In genomic region chr11:46949297-46949696, GRCh38 we compare ENCODE assay signal across 17 cellular contexts. TPM values are rescaled to one million over a fixed set of nuclear protein-coding genes. Genes with fewer than 3 reads are reported as not detected.
DNase-seq lines count a peak whose midpoint lies in the region; TF ChIP-seq lines count a peak whose summit lies in the region.
"Had no signal": no experiment of that assay in that cellular context is flagged by ENCODE, and none has a peak within 500 bp of the region (broad histone marks: within the 10 kb centered on the region; RNA-seq: fewer than 3 reads in every experiment).

No MANE protein-coding gene starts in this region.

- H3K36me3 ChIP-seq in hepatocyte (replicated peaks; ENCODE audit: insufficient read depth, low read depth) (no peaks in the 10 kb centered on the region), smooth muscle cell (ENCODE audit: low read depth) (no peaks in the 10 kb centered on the region), right atrium auricular region (no peaks in the 10 kb centered on the region)

- H3K9me2 ChIP-seq in hepatocyte (replicated peaks; ENCODE audit: insufficient read depth), result no peaks in the 10 kb centered on the region

- H3K4me3 Mint-ChIP-seq in HFFc6, result no peak overlapping the region
- H3K4me3 Mint-ChIP-seq: CD4-positive, alpha-beta T cell had no signal

- no peaks in the 10 kb centered on the region for H4K20me1 ChIP-seq in hepatocyte (ENCODE audit: insufficient read depth, poor library complexity, severe bottlenecking)
- peaks cover 7% of the 10 kb centered on the region for H4K20me1 ChIP-seq in smooth muscle cell (ENCODE audit: low read depth)

- H3K79me2 ChIP-seq in hepatocyte, result peaks cover 11% of the 10 kb centered on the region
- peaks cover 19% of the 10 kb centered on the region for H3K79me2 ChIP-seq in smooth muscle cell (ENCODE audit: low read depth)

- H3K4me1 Mint-ChIP-seq in HFFc6 (ENCODE audit: low read depth), result peaks cover 41% of the 10 kb centered on the region

- H3K4me1 ChIP-seq in hepatocyte (ENCODE audit: insufficient read depth) (peaks cover 25% of the 10 kb centered on the region), smooth muscle cell (ENCODE audit: low read depth) (peaks cover 47% of the 10 kb centered on the region), right atrium auricular region (no peaks in the 10 kb centered on the region)

- no peak overlapping the region for H3K4me3 ChIP-seq in hepatocyte
- no peak overlapping the region for H3K4me3 ChIP-seq in smooth muscle cell
- H3K4me3 ChIP-seq in right atrium auricular region, result no peak overlapping the region
- H3K4me3 ChIP-seq: GM12878, K562 had no signal

- TF ChIP-seq CTCF in 22Rv1 (IDR thresholded peaks at IDR 0.05) (no peak), HFFc6 (IDR thresholded peaks at IDR 0.05) (no peak), hepatocyte (IDR thresholded peaks at IDR 0.05; ENCODE audit: poor library complexity) (no peak), smooth muscle cell (IDR thresholded peaks at IDR 0.05; ENCODE audit: borderline replicate concordance, insufficient read depth, poor library complexity, severe bottlenecking) (no peak), right atrium auricular region (IDR thresholded peaks at IDR 0.05) (no peak)

- H3K9me3 Mint-ChIP-seq in HFFc6, result no peaks in the 10 kb centered on the region
- H3K9me3 Mint-ChIP-seq: CD4-positive, alpha-beta T cell had no signal

- H2AFZ ChIP-seq in hepatocyte (no peak overlapping the region), smooth muscle cell (ENCODE audit: low read depth) (no peak overlapping the region)

- 0 out of 2 replicates have a peak overlapping the region, but pooled peaks have one; percentile 82 for H3K27ac Mint-ChIP-seq in HFFc6
- H3K27ac Mint-ChIP-seq: CD4-positive, alpha-beta T cell had no signal

- H3K27me3 ChIP-seq in hepatocyte, result no peaks in the 10 kb centered on the region
- H3K27me3 ChIP-seq in smooth muscle cell (ENCODE audit: low read depth), result no peaks in the 10 kb centered on the region
- no peaks in the 10 kb centered on the region for H3K27me3 ChIP-seq in right atrium auricular region

- H3K9ac ChIP-seq in smooth muscle cell (ENCODE audit: low read depth), result no peak overlapping the region

- no peak for DNase-seq in HFFc6
- no peak for DNase-seq in hepatocyte (ENCODE audit: low spot score)
- DNase-seq in smooth muscle cell (lab: John Stamatoyannopoulos, UW; ENCODE audit: unreplicated experiment), result no peak
- DNase-seq in right atrium auricular region (ENCODE audit: low spot score), result no peak
- DNase-seq in AML-193 (lab: John Stamatoyannopoulos, UW), result no peak
- no peak for DNase-seq in HPDE6-E6E7 (ENCODE audit: extremely low spot score)
- DNase-seq: ACHN; Caco-2; CD4-positive, alpha-beta T cell; GOT3; H7; IMR-90 had no signal

- no peaks in the 10 kb centered on the region for H3K9me3 ChIP-seq in hepatocyte (ENCODE audit: low read depth)
- no peaks in the 10 kb centered on the region for H3K9me3 ChIP-seq in smooth muscle cell (replicated peaks; ENCODE audit: low read depth)
- no peaks in the 10 kb centered on the region for H3K9me3 ChIP-seq in right atrium auricular region
- H3K9me3 ChIP-seq: Caco-2 had no signal

- H3K27ac ChIP-seq in 22Rv1 (peak overlapping the region; percentile 53), hepatocyte (peak overlapping the region; percentile 89), smooth muscle cell (ENCODE audit: low read depth) (peak overlapping the region; percentile 83), right atrium auricular region (no peak overlapping the region)
- H3K27ac ChIP-seq: C4-2B, HL-60 had no signal

- H3F3A ChIP-seq in smooth muscle cell (ENCODE audit: low read depth), result peaks cover 11% of the 10 kb centered on the region

- peak overlapping the region; percentile 35 for H3K4me2 ChIP-seq in hepatocyte
- H3K4me2 ChIP-seq in smooth muscle cell, result no peak overlapping the region

- WGBS in hepatocyte (ENCODE audit: low lambda C conversion rate, missing lambda C conversion rate), result 55% methylated on average over 1 of the region's 1 CpG
- 94% methylated on average over 1 of the region's 1 CpG for WGBS in smooth muscle cell (ENCODE audit: low lambda C conversion rate)

- H3K36me3 Mint-ChIP-seq in HFFc6 (ENCODE audit: low read depth), result no peaks in the 10 kb centered on the region

- no peaks in the 10 kb centered on the region; the same call in 1 of the 2 replicates for H3K27me3 Mint-ChIP-seq in HFFc6 (ENCODE audit: insufficient read depth)
- H3K27me3 Mint-ChIP-seq: CD4-positive, alpha-beta T cell had no signal

RNA-seq across cellular contexts. Expression of gene CSTPP1, which starts 12.7 kb away (rescaled TPM):
- total RNA-seq in HFFc6 (2021; fragmentation: NEBNext Ultra II Directional; extraction: Animal tissue kit (Norgen Biotek cat#: 25700)), result 10 to 100 TPM; 19.4 to 29.2 (median 27.1) TPM
- total RNA-seq in hepatocyte (21.9 and 23.0 TPM in 2 replicates), smooth muscle cell (26.4 and 37.4 TPM in 2 replicates), right atrium auricular region (10 to 100 TPM in 1 of 2 donors, 1 to 10 TPM in 1; 8.1 to 14.0 TPM)
- polyA plus RNA-seq in hepatocyte (44.3 and 48.4 TPM in 2 replicates), smooth muscle cell (44.8 and 45.9 TPM in 2 replicates)

RNA-seq across cellular contexts. Expression of gene LRP4, which starts 30.9 kb away (rescaled TPM):
- total RNA-seq in HFFc6 (2021; fragmentation: NEBNext Ultra II Directional; extraction: Animal tissue kit (Norgen Biotek cat#: 25700)), result 1 to 10 TPM; 1.4 to 2.1 (median 1.8) TPM
- total RNA-seq in hepatocyte (7.1 and 8.0 TPM in 2 replicates), smooth muscle cell (13.6 and 14.8 TPM in 2 replicates), right atrium auricular region (10 to 100 TPM; 22.5 to 29.6 TPM)
- polyA plus RNA-seq in hepatocyte (6.4 and 8.0 TPM in 2 replicates), smooth muscle cell (7.1 and 10.4 TPM in 2 replicates)
- total RNA-seq: CD4-positive, alpha-beta T cell had no signal

Comparison
In these comparisons a context has a peak if more than half of its experiments do, and no peak if none do; other contexts are left out.
1. H3K27ac ChIP-seq: peak in 22Rv1 (single experiment), hepatocyte (single experiment) and smooth muscle cell (single experiment); none in right atrium auricular region (0 of 2).